ENCODE assay signal across 17 cellular contexts in the genomic region with DNA sequence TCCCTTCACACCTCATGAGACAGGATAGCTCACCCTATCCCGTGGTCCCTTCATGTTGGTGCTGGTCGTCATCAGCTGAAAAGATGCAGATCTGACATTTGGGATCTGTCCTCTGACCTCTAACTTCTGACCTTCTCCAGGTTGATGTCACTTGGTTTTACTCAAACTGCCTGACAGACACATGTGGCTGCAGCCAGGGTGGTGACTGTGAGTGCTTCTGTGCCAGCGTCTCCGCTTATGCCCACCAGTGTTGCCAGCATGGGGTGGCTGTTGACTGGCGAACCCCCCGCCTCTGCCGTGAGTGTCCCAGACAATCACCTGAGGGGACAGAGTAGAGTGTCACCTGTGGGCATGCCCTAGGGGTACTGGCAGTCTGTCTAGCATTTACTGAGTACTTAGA. TPM values are rescaled to one million over a fixed set of nuclear protein-coding genes. Genes with fewer than 3 reads are reported as not detected.
DNase-seq lines count a peak whose midpoint lies in the region; ATAC-seq and TF ChIP-seq lines count a peak whose summit lies in the region.
"Had no signal": no experiment of that assay in that cellular context is flagged by ENCODE, and none has a peak within 500 bp of the region (broad histone marks: within the 10 kb centered on the region; RNA-seq: fewer than 3 reads in every experiment).

No MANE protein-coding gene starts in this region.

- peaks cover 2% of the 10 kb centered on the region for H4K20me1 ChIP-seq in H9 (ENCODE audit: control insufficient read depth, insufficient read depth, insufficient read length)

- ATAC-seq in HG03378 (IDR thresholded peaks at IDR 0.05; ENCODE audit: unreplicated experiment): no peak

- H2BK20ac ChIP-seq in H9 (ENCODE audit: low read depth, low read length, poor library complexity, severe bottlenecking): no peak overlapping the region

- H3K27me3 Mint-ChIP-seq in H9 (ENCODE audit: low read depth) (peaks cover 55% of the 10 kb centered on the region), osteocyte (ENCODE audit: unreplicated experiment) (no peaks in the 10 kb centered on the region), type B pancreatic cell (peaks cover 30% of the 10 kb centered on the region)
- H3K27me3 Mint-ChIP-seq in activated T-helper 2 cell treated with anti-CD3 and anti-CD28 coated beads, Interferon-gamma antibody, Interleukin-2, Interleukin-4, amounts not matched to agents 10 μg/mL and 5 μg/mL and 100 μg/mL, durations not matched to agents 14 hours and 24 hours and 36 hours (ENCODE audit: low read depth): no peaks in the 10 kb centered on the region

- no peak overlapping the region for H4K8ac ChIP-seq in H9 (replicated peaks; ENCODE audit: insufficient read length, low read depth, low read length)

- peaks cover 3 to 8% of the 10 kb centered on the region in 2 experiments; a peak in 4 of 5 replicates for H3K9me3 Mint-ChIP-seq in H9
- H3K9me3 Mint-ChIP-seq in activated T-helper 2 cell treated with anti-CD3 and anti-CD28 coated beads, Interferon-gamma antibody, Interleukin-2, Interleukin-4, amounts not matched to agents 10 μg/mL and 5 μg/mL and 100 μg/mL, durations not matched to agents 14 hours and 24 hours and 36 hours: no peaks in the 10 kb centered on the region
- H3K9me3 Mint-ChIP-seq in osteocyte (ENCODE audit: unreplicated experiment): no peaks in the 10 kb centered on the region
- peaks cover 4% of the 10 kb centered on the region for H3K9me3 Mint-ChIP-seq in type B pancreatic cell

- H3K23me2 ChIP-seq in H9 (ENCODE audit: insufficient read length, low read depth, low read length, poor library complexity, severe bottlenecking): no peaks in the 10 kb centered on the region

- peaks cover 0 to 4% (median 0%) of the 10 kb centered on the region in 3 experiments; a peak in 2 of 7 replicates for H3K36me3 Mint-ChIP-seq in H9 (ENCODE audit: insufficient read depth in 1 of 3, low read depth in 3 of 3)
- no peaks in the 10 kb centered on the region for H3K36me3 Mint-ChIP-seq in activated T-helper 2 cell treated with anti-CD3 and anti-CD28 coated beads, Interferon-gamma antibody, Interleukin-2, Interleukin-4, amounts not matched to agents 10 μg/mL and 5 μg/mL and 100 μg/mL, durations not matched to agents 14 hours and 24 hours and 36 hours (ENCODE audit: low read depth)
- H3K36me3 Mint-ChIP-seq in osteocyte (ENCODE audit: unreplicated experiment): no peaks in the 10 kb centered on the region
- H3K36me3 Mint-ChIP-seq in type B pancreatic cell: no peaks in the 10 kb centered on the region

- no peak overlapping the region for H2BK5ac ChIP-seq in H9 (ENCODE audit: insufficient read length, low read length)

- H2BK15ac ChIP-seq in H9 (ENCODE audit: low read depth, low read length): no peak overlapping the region

- no peak overlapping the region for H3K14ac ChIP-seq in H9 (ENCODE audit: insufficient read depth, low read length)

- H3K27me3 ChIP-seq in H9 (ENCODE audit: insufficient read depth, low read length): no peaks in the 10 kb centered on the region

- DNase-seq in H9 (peak; percentile 5), osteocyte (ENCODE audit: extremely low spot score, unreplicated experiment) (peak; percentile 65), type B pancreatic cell (ENCODE audit: extremely low spot score, unreplicated experiment) (peak; percentile 44), NCI-H510A treated with DMSO at 0.1 percent for 48 hours (lab: John Stamatoyannopoulos, UW) (no peak), NCI-H748 (lab: John Stamatoyannopoulos, UW; ENCODE audit: unreplicated experiment) (no peak)
- peak; percentile 4 for DNase-seq in activated T-helper 2 cell treated with anti-CD3 and anti-CD28 coated beads, Interferon-gamma antibody, Interleukin-2, Interleukin-4, amounts not matched to agents 10 μg/mL and 5 μg/mL and 100 μg/mL, durations not matched to agents 14 hours and 24 hours and 36 hours (ENCODE audit: low spot score)
- DNase-seq: ACHN, AML-193, COR-L47, EL, NCI-H1092, NCI-H226, NCI-H526, SHP77 had no signal

- H3K27ac Mint-ChIP-seq in H9: no peak overlapping the region
- H3K27ac Mint-ChIP-seq in activated T-helper 2 cell treated with anti-CD3 and anti-CD28 coated beads, Interferon-gamma antibody, Interleukin-2, Interleukin-4, amounts not matched to agents 10 μg/mL and 5 μg/mL and 100 μg/mL, durations not matched to agents 14 hours and 24 hours and 36 hours: no peak overlapping the region
- no peak overlapping the region for H3K27ac Mint-ChIP-seq in osteocyte (ENCODE audit: unreplicated experiment)
- H3K27ac Mint-ChIP-seq in type B pancreatic cell: no peak overlapping the region

- no peak overlapping the region for H3K9ac ChIP-seq in H9 (ENCODE audit: extremely low read depth, insufficient read length, low read length)
- H3K9ac ChIP-seq: KMS-11 had no signal

- H3K9me3 ChIP-seq in H9 (ENCODE audit: control insufficient read depth, low read depth, low read length): peaks cover 6% of the 10 kb centered on the region

- H2AFZ ChIP-seq in H9 (ENCODE audit: low read length): no peak overlapping the region

- H2BK120ac ChIP-seq in H9 (ENCODE audit: low read depth, low read length, poor library complexity, severe bottlenecking): no peak overlapping the region

- H3K4me1 ChIP-seq in H9 (ENCODE audit: insufficient read depth, low read length): no peaks in the 10 kb centered on the region

- TF ChIP-seq CTCF in H9 (conservative IDR thresholded peaks at IDR 0.05): no peak
- TF ChIP-seq CTCF in osteocyte (IDR thresholded peaks at IDR 0.05): no peak
- TF ChIP-seq CTCF in type B pancreatic cell (conservative IDR thresholded peaks at IDR 0.05): no peak

- no peak overlapping the region; a peak in 1 of 5 replicates for H3K4me3 Mint-ChIP-seq in H9
- H3K4me3 Mint-ChIP-seq in activated T-helper 2 cell treated with anti-CD3 and anti-CD28 coated beads, Interferon-gamma antibody, Interleukin-2, Interleukin-4, amounts not matched to agents 10 μg/mL and 5 μg/mL and 100 μg/mL, durations not matched to agents 14 hours and 24 hours and 36 hours (ENCODE audit: low read depth): no peak overlapping the region
- H3K4me3 Mint-ChIP-seq in osteocyte (ENCODE audit: unreplicated experiment): no peak overlapping the region
- no peak overlapping the region for H3K4me3 Mint-ChIP-seq in type B pancreatic cell

- intact Hi-C loops in activated T-helper 2 cell treated with anti-CD3 and anti-CD28 coated beads, Interferon-gamma antibody, Interleukin-2, Interleukin-4, amounts not matched to agents 10 μg/mL and 5 μg/mL and 100 μg/mL, durations not matched to agents 14 hours and 24 hours and 36 hours (cut with micrococcal nuclease): no loop called here

- no peak overlapping the region for H4K5ac ChIP-seq in H9 (ENCODE audit: insufficient read length, low read depth, low read length)

- H3T11ph ChIP-seq in H9 (ENCODE audit: low read length): no peak overlapping the region

- H3K4ac ChIP-seq in H9 (ENCODE audit: low read depth, low read length): no peak overlapping the region

- H3K79me2 ChIP-seq in H9 (ENCODE audit: insufficient read depth, low read length): no peaks in the 10 kb centered on the region

- no peak overlapping the region for H3K27ac ChIP-seq in H9 (ENCODE audit: insufficient read length, low read depth, low read length)
- H3K27ac ChIP-seq: KMS-11 had no signal

- no peak overlapping the region for H3K4me2 ChIP-seq in H9 (ENCODE audit: insufficient read depth, insufficient read length, low read length)
- H3K4me2 ChIP-seq: KMS-11 had no signal

- no peak overlapping the region for H4K91ac ChIP-seq in H9 (ENCODE audit: insufficient read length, low read depth, low read length)

- H2BK12ac ChIP-seq in H9 (ENCODE audit: insufficient read length, low read depth, low read length): no peak overlapping the region

- H2AK5ac ChIP-seq in H9 (ENCODE audit: insufficient read length, low read length): no peak overlapping the region

- H3K56ac ChIP-seq in H9 (ENCODE audit: insufficient read length, low read depth, low read length): no peak overlapping the region

- no peak overlapping the region for H3K18ac ChIP-seq in H9 (ENCODE audit: insufficient read length, low read depth, low read length)

- no peaks in the 10 kb centered on the region for H3K79me1 ChIP-seq in H9 (ENCODE audit: insufficient read depth, low read depth, low read length, poor library complexity, severe bottlenecking)

- WGBS in H9 (ENCODE audit: extremely low coverage, insufficient read length, low lambda C conversion rate): no CpG with 5 or more reads among the region's 7 CpGs

- H3K23ac ChIP-seq in H9 (ENCODE audit: insufficient read length, low read depth, low read length): no peak overlapping the region

- H3K4me1 Mint-ChIP-seq in H9 (peaks cover 9 to 20% of the 10 kb centered on the region in 2 experiments), osteocyte (ENCODE audit: unreplicated experiment) (no peaks in the 10 kb centered on the region), type B pancreatic cell (ENCODE audit: unreplicated experiment) (peaks cover 5% of the 10 kb centered on the region)
- peaks cover 10% of the 10 kb centered on the region for H3K4me1 Mint-ChIP-seq in activated T-helper 2 cell treated with anti-CD3 and anti-CD28 coated beads, Interferon-gamma antibody, Interleukin-2, Interleukin-4, amounts not matched to agents 10 μg/mL and 5 μg/mL and 100 μg/mL, durations not matched to agents 14 hours and 24 hours and 36 hours (ENCODE audit: low read depth)

RNA-seq across cellular contexts. Expression of gene OTOG, which starts 49.7 kb away (rescaled TPM):
- 0.35 and 0.86 TPM in 2 replicates for total RNA-seq in H9 (2021)
- total RNA-seq in activated T-helper 2 cell treated with anti-CD3 and anti-CD28 coated beads, Interferon-gamma antibody, Interleukin-2, Interleukin-4, amounts not matched to agents 10 μg/mL and 5 μg/mL and 100 μg/mL, durations not matched to agents 14 hours and 24 hours and 36 hours: not detected in 2 replicates
- not detected in 2 replicates for total RNA-seq in osteocyte
- 0.21 and 1.5 TPM in 2 replicates for total RNA-seq in type B pancreatic cell (ENCODE audit: low replicate concordance)
- total RNA-seq: M059J had no signal

RNA-seq across cellular contexts. Expression of gene USH1C, which starts 52.5 kb away (rescaled TPM):
- total RNA-seq in H9 (2021) (1.0 and 1.5 TPM in 2 replicates), osteocyte (not detected in 2 replicates), type B pancreatic cell (ENCODE audit: low replicate concordance) (21.8 and 30.0 TPM in 2 replicates)
- total RNA-seq in activated T-helper 2 cell treated with anti-CD3 and anti-CD28 coated beads, Interferon-gamma antibody, Interleukin-2, Interleukin-4, amounts not matched to agents 10 μg/mL and 5 μg/mL and 100 μg/mL, durations not matched to agents 14 hours and 24 hours and 36 hours: not detected in 2 replicates
- total RNA-seq: M059J had no signal

Comparison
In these comparisons a context has a peak if more than half of its experiments do, and no peak if none do; other contexts are left out.
1. DNase-seq: peak in H9 (single experiment), activated T-helper 2 cell treated with anti-CD3 and anti-CD28 coated beads, Interferon-gamma antibody, Interleukin-2, Interleukin-4, amounts not matched to agents 10 μg/mL and 5 μg/mL and 100 μg/mL, durations not matched to agents 14 hours and 24 hours and 36 hours (single experiment), osteocyte (single experiment) and type B pancreatic cell (single experiment); none in NCI-H510A treated with DMSO at 0.1 percent for 48 hours (single experiment) and NCI-H748 (single experiment).